Comparison of ENCODE assay signal across 8 cellular contexts in the genomic region with DNA sequence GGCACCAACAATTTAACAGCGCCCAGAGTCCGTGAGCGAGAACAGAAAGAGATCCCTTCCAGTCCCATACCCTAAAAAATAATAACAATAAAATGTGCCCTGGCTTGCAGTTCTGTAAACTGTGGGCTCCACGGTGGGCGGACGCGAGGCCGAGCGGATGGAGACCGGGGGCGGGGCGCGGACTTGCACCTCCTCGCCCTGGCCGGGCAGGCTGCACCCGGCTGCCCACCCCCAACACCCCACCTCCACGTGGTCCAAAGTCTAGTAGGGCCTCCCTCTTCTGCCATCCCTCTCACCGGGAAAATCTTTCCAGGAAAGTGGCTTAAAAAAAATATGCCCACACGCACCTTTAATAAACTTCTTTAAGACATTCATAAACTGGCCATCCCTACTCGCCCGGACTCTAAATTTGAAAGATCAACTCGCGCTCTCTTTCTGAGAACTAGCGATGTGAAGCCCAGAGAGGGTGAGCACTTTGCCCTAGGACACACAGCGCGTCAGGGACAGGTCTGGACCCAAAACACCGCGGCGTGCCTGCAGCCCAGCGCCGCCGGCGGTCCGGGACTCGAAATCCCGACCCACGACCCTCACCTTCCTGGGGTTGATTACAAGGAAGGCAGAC. TPM values are rescaled to one million over a fixed set of nuclear protein-coding genes. Genes with fewer than 3 reads are reported as not detected.
DNase-seq lines count a peak whose midpoint lies in the region.

No MANE protein-coding gene starts in this region.

- peaks cover 32% of the 10 kb centered on the region for H3K4me1 Mint-ChIP-seq in activated CD4-positive, alpha-beta memory T cell treated with anti-CD3 and anti-CD28 coated beads for 36 hours (ENCODE audit: low read depth)

- H3K27me3 Mint-ChIP-seq in activated CD4-positive, alpha-beta memory T cell treated with anti-CD3 and anti-CD28 coated beads for 36 hours, result peaks cover 3% of the 10 kb centered on the region

- H3K4me1 ChIP-seq in iPS DF 6.9 (ENCODE audit: control insufficient read depth, insufficient read depth, low read length) (no peaks in the 10 kb centered on the region; the same call in 1 of the 2 replicates), subcutaneous abdominal adipose tissue (ENCODE audit: control insufficient read depth in 5 of 5, insufficient read depth in 5 of 5, low read length in 5 of 5) (peaks cover 0 to 39% (median 39%) of the 10 kb centered on the region in 5 donors)

- CTCF ChIA-PET in activated CD4-positive, alpha-beta memory T cell treated with anti-CD3 and anti-CD28 coated beads for 36 hours (lab: Charles Lee), result interaction anchor here (1.7 to 2.3 kb wide), 3 partner anchors 142 to 1296 kb away, joined by 6 to 8 read pairs (median 7); no protein-coding TSS in a partner anchor

- DNase-seq in NCI-H748 (lab: John Stamatoyannopoulos, UW; ENCODE audit: unreplicated experiment) (peak; percentile 69), NCI-H748 treated with DMSO at 0.1 percent for 48 hours (lab: John Stamatoyannopoulos, UW) (no peak), iPS DF 6.9 (ENCODE audit: low read depth, low spot score) (no peak), foreskin melanocyte (no peak), GM19238 (ENCODE audit: insufficient read length, low spot score) (no peak), GOT3 (lab: John Stamatoyannopoulos, UW) (no peak)
- DNase-seq in activated CD4-positive, alpha-beta memory T cell treated with anti-CD3 and anti-CD28 coated beads for 36 hours, result peak; percentile 59

- peak overlapping the region; percentile 96 for H3K4me3 Mint-ChIP-seq in activated CD4-positive, alpha-beta memory T cell treated with anti-CD3 and anti-CD28 coated beads for 36 hours

- H3K9me3 Mint-ChIP-seq in activated CD4-positive, alpha-beta memory T cell treated with anti-CD3 and anti-CD28 coated beads for 36 hours, result no peaks in the 10 kb centered on the region

- POLR2A ChIA-PET in activated CD4-positive, alpha-beta memory T cell treated with anti-CD3 and anti-CD28 coated beads for 36 hours (lab: Charles Lee), result interaction anchor here (1.0 to 19.8 kb wide), 4 partner anchors 11 to 1133 kb away, joined by 3 to 425 read pairs (median 4); no protein-coding TSS in a partner anchor

- H3K27me3 ChIP-seq in iPS DF 6.9 (ENCODE audit: control insufficient read depth, insufficient read depth, low read length) (no peaks in the 10 kb centered on the region), subcutaneous abdominal adipose tissue (ENCODE audit: control insufficient read depth in 5 of 5, insufficient read depth in 4 of 5, low read length in 5 of 5) (peaks cover 25 to 47% (median 26%) of the 10 kb centered on the region in 5 donors)

- intact Hi-C loops in activated CD4-positive, alpha-beta memory T cell treated with anti-CD3 and anti-CD28 coated beads for 36 hours (cut with micrococcal nuclease), result loop anchor here (2.0 to 5.0 kb wide), 5 partner anchors 1052 to 1967 kb away; no protein-coding TSS in a partner anchor

- no CpG with 5 or more reads among the region's 37 CpGs for WGBS in iPS DF 6.9 (ENCODE audit: insufficient coverage, insufficient read length)

- no peaks in the 10 kb centered on the region for H3K9me3 ChIP-seq in iPS DF 6.9 (ENCODE audit: control insufficient read depth, insufficient read depth, low read length)
- no peaks in the 10 kb centered on the region for H3K9me3 ChIP-seq in subcutaneous abdominal adipose tissue (ENCODE audit: control insufficient read depth in 5 of 5, low read length in 5 of 5)

- peaks cover 16% of the 10 kb centered on the region for H3K36me3 Mint-ChIP-seq in activated CD4-positive, alpha-beta memory T cell treated with anti-CD3 and anti-CD28 coated beads for 36 hours

- no peak overlapping the region for H3K9ac ChIP-seq in subcutaneous abdominal adipose tissue (ENCODE audit: low read length in 5 of 5)

- H3K36me3 ChIP-seq in iPS DF 6.9 (ENCODE audit: control insufficient read depth, insufficient read depth, low read length), result no peaks in the 10 kb centered on the region
- no peaks in the 10 kb centered on the region for H3K36me3 ChIP-seq in subcutaneous abdominal adipose tissue (ENCODE audit: control insufficient read depth in 5 of 5, insufficient read depth in 5 of 5, low read length in 5 of 5)

- H3K4me3 ChIP-seq in iPS DF 6.9 (ENCODE audit: low read length) (peak overlapping the region; percentile 72; the same call in 1 of the 2 replicates), subcutaneous abdominal adipose tissue (ENCODE audit: low read depth in 1 of 5, low read length in 5 of 5) (peak overlapping the region in 3 of 5 donors; percentile 45 to 53 (median 45))

- peak overlapping the region; percentile 90 for H3K27ac Mint-ChIP-seq in activated CD4-positive, alpha-beta memory T cell treated with anti-CD3 and anti-CD28 coated beads for 36 hours

- no peak overlapping the region for H3K27ac ChIP-seq in iPS DF 6.9 (ENCODE audit: low read length)
- H3K27ac ChIP-seq in subcutaneous abdominal adipose tissue (ENCODE audit: low read depth, low read length), result no peak overlapping the region

RNA-seq across cellular contexts. Expression of a gene that starts 1.8 kb away (rescaled TPM):
- total RNA-seq in activated CD4-positive, alpha-beta memory T cell treated with anti-CD3 and anti-CD28 coated beads for 36 hours, result 10 to 100 TPM; 48.9 to 49.1 TPM

Comparison
In these comparisons a context has a peak if more than half of its experiments do, and no peak if none do; other contexts are left out.
1. DNase-seq: peak in NCI-H748 (single experiment) and activated CD4-positive, alpha-beta memory T cell treated with anti-CD3 and anti-CD28 coated beads for 36 hours (single experiment); none in NCI-H748 treated with DMSO at 0.1 percent for 48 hours (single experiment), iPS DF 6.9 (single experiment), foreskin melanocyte (single experiment), GM19238 (single experiment) and GOT3 (single experiment).